ENCODE assay signal across 18 cellular contexts in genomic region chr19:49863254-49863934, GRCh38. TPM values are rescaled to one million over a fixed set of nuclear protein-coding genes. Genes with fewer than 3 reads are reported as not detected.
A peak's percentile ranks its signal among the peaks of the same experiment; 100 is the strongest.
DNase-seq lines count a peak whose midpoint lies in the region; ATAC-seq, FAIRE-seq and TF ChIP-seq lines count a peak whose summit lies in the region.
"Had no signal": no experiment of that assay in that cellular context is flagged by ENCODE, and none has a peak within 500 bp of the region (broad histone marks: within the 10 kb centered on the region; RNA-seq: fewer than 3 reads in every experiment).

No MANE protein-coding gene starts in this region.

- peaks cover 14% of the 10 kb centered on the region for H3K4me1 ChIP-seq in IMR-90 (ENCODE audit: control insufficient read depth, insufficient read depth, low read length)
- peaks cover 3% of the 10 kb centered on the region for H3K4me1 ChIP-seq in neural progenitor cell
- H3K4me1 ChIP-seq in SJCRH30, result peaks cover 7% of the 10 kb centered on the region; the same call in 1 of the 2 replicates

- H4K20me1 ChIP-seq in IMR-90 (ENCODE audit: insufficient read depth, low read length) (peaks cover 31% of the 10 kb centered on the region), neural progenitor cell (ENCODE audit: low read depth) (peaks cover 69% of the 10 kb centered on the region)

- H3K9me3 ChIP-seq in IMR-90 (ENCODE audit: control insufficient read depth, insufficient read depth, low read length) (no peaks in the 10 kb centered on the region), neural progenitor cell (ENCODE audit: low read depth) (no peaks in the 10 kb centered on the region), SJCRH30 (replicated peaks) (no peaks in the 10 kb centered on the region)

- H3K27me3 ChIP-seq in IMR-90 (ENCODE audit: control insufficient read depth, insufficient read depth, low read length), result no peaks in the 10 kb centered on the region
- H3K27me3 ChIP-seq in bronchial epithelial cell (ENCODE audit: control insufficient read depth, insufficient read depth, low read length), result no peaks in the 10 kb centered on the region
- H3K27me3 ChIP-seq in neural progenitor cell, result no peaks in the 10 kb centered on the region
- H3K27me3 ChIP-seq in SJCRH30, result no peaks in the 10 kb centered on the region
- H3K27me3 ChIP-seq: dorsolateral prefrontal cortex had no signal

- H3K56ac ChIP-seq in IMR-90 (ENCODE audit: extremely low read depth, insufficient read depth, low read length), result no peak overlapping the region

- POLR2A ChIA-PET in IMR-90 (lab: Charles Lee; ENCODE audit: unreplicated experiment), result no interaction called here

- H3K4me3 ChIP-seq in IMR-90 (ENCODE audit: insufficient read depth, low read depth, low read length) (no peak overlapping the region), bronchial epithelial cell (ENCODE audit: low read depth, low read length) (no peak overlapping the region), neural progenitor cell (no peak overlapping the region), SJCRH30 (no peak overlapping the region)
- H3K4me3 ChIP-seq: dorsolateral prefrontal cortex had no signal

- H2BK15ac ChIP-seq in IMR-90 (ENCODE audit: low read depth, low read length), result no peak overlapping the region

- DNase-seq in Calu3 (no peak), IMR-90 (no peak), bronchial epithelial cell (ENCODE audit: low read depth) (no peak), neural progenitor cell (ENCODE audit: low spot score) (no peak), SJCRH30 (no peak)
- no peak for DNase-seq in central memory CD4-positive, alpha-beta T cell
- no peak for DNase-seq in activated CD4-positive, CD25-positive, alpha-beta regulatory T cell treated with anti-CD3 and anti-CD28 coated beads, Interleukin-2, amount 50 U/mL, for 72 hours
- DNase-seq: activated CD8-positive, alpha-beta T cell treated with anti-CD3 and anti-CD28 coated beads, Interleukin-2, amount 10 ng/mL, durations not matched to agents 7 days and 5 days; activated T-cell treated with anti-CD3 and anti-CD28 coated beads, Interleukin-2, amount 50 U/mL, for 72 hours; foreskin melanocyte; NCI-H1436; NCI-H526 treated with DMSO at 0.1 percent for 48 hours; SHP77 treated with DMSO at 0.1 percent for 48 hours; stimulated activated CD4-positive, alpha-beta T cell treated with anti-CD3 and anti-CD28 coated beads, Interleukin-12 subunit alpha, Interleukin-12 subunit beta, amount 100 ng/mL, for 4 hours had no signal

- H3K4me2 ChIP-seq in IMR-90 (ENCODE audit: low read depth, low read length) (no peak overlapping the region), neural progenitor cell (no peak overlapping the region)

- H3K4me1 Mint-ChIP-seq in Calu3 (ENCODE audit: low read depth, unreplicated experiment) (peaks cover 38% of the 10 kb centered on the region), neural progenitor cell (peaks cover 48% of the 10 kb centered on the region)

- TF ChIP-seq RAD21 in IMR-90 (IDR thresholded peaks at IDR 0.05; ENCODE audit: low read length), result no peak

- no peak overlapping the region for H2AFZ ChIP-seq in IMR-90 (replicated peaks; ENCODE audit: low read length, poor library complexity)
- H2AFZ ChIP-seq in neural progenitor cell (replicated peaks), result no peak overlapping the region

- H3K27ac ChIP-seq in IMR-90 (ENCODE audit: insufficient read depth, low read length) (no peak overlapping the region), neural progenitor cell (no peak overlapping the region), SJCRH30 (no peak overlapping the region)

- FAIRE-seq in bronchial epithelial cell (lab: Jason Lieb, UNC), result peak; percentile 13
- FAIRE-seq: kidney had no signal

- H4K5ac ChIP-seq in IMR-90 (ENCODE audit: low read depth, low read length), result no peak overlapping the region

- H3K4me3 Mint-ChIP-seq in Calu3 (ENCODE audit: low read depth, unreplicated experiment) (no peak overlapping the region), neural progenitor cell (peak overlapping the region; percentile 6)
- H3K4me3 Mint-ChIP-seq: activated CD8-positive, alpha-beta T cell treated with anti-CD3 and anti-CD28 coated beads, Interleukin-2, amount 10 ng/mL, durations not matched to agents 7 days and 5 days; activated T-cell treated with anti-CD3 and anti-CD28 coated beads, Interleukin-2, amount 50 U/mL, for 72 hours had no signal

- H3K9ac ChIP-seq in IMR-90 (ENCODE audit: low read depth, low read length) (no peak overlapping the region), neural progenitor cell (no peak overlapping the region)

- no peak overlapping the region for H2BK20ac ChIP-seq in IMR-90 (ENCODE audit: low read depth, low read length)

- peaks cover 38% of the 10 kb centered on the region for H3K79me2 ChIP-seq in neural progenitor cell (ENCODE audit: low read depth)

- H3K18ac ChIP-seq in IMR-90 (ENCODE audit: low read depth, low read length), result no peak overlapping the region

- no peak overlapping the region for H3K4ac ChIP-seq in IMR-90 (ENCODE audit: low read depth, low read length)

- H2BK5ac ChIP-seq in IMR-90 (ENCODE audit: low read depth, low read length, poor library complexity, severe bottlenecking), result no peak overlapping the region

- intact Hi-C loops in Calu3 (cut with micrococcal nuclease; ENCODE audit: unreplicated experiment), result no loop called here
- intact Hi-C loops in IMR-90 (cut with micrococcal nuclease), result no loop called here

- BruUV-seq in Calu3 (replicated peaks; lab: Mats Ljungman, UMichigan) (no TSS peak), IMR-90 (replicated peaks; lab: Mats Ljungman, UMichigan) (no TSS peak)

- H2BK120ac ChIP-seq in IMR-90 (ENCODE audit: low read depth, low read length), result no peak overlapping the region

- dilution Hi-C loops in IMR-90 (cut with HindIII; ENCODE audit: low sequenced_read_pairs, unreplicated experiment), result no loop called here

- H3K27ac Mint-ChIP-seq in Calu3 (ENCODE audit: unreplicated experiment) (peak overlapping the region; percentile 47), neural progenitor cell (peak overlapping the region; percentile 76)
- H3K27ac Mint-ChIP-seq: activated CD8-positive, alpha-beta T cell treated with anti-CD3 and anti-CD28 coated beads, Interleukin-2, amount 10 ng/mL, durations not matched to agents 7 days and 5 days; activated T-cell treated with anti-CD3 and anti-CD28 coated beads, Interleukin-2, amount 50 U/mL, for 72 hours had no signal

- no peak for TF ChIP-seq CTCF in Calu3 (IDR thresholded peaks at IDR 0.05; ENCODE audit: unreplicated experiment)
- no peak for TF ChIP-seq CTCF in IMR-90 (conservative IDR thresholded peaks at IDR 0.05; ENCODE audit: low read depth, low read length)
- TF ChIP-seq CTCF in bronchial epithelial cell (IDR thresholded peaks at IDR 0.05; ENCODE audit: insufficient read depth, low read length, severe bottlenecking), result no peak
- no peak for TF ChIP-seq CTCF in neural progenitor cell (IDR thresholded peaks at IDR 0.05)

- H2AK5ac ChIP-seq in IMR-90 (ENCODE audit: low read depth, low read length), result no peak overlapping the region

- H3K36me3 ChIP-seq in IMR-90 (ENCODE audit: control insufficient read depth, insufficient read depth, low read length) (peaks cover 52% of the 10 kb centered on the region), bronchial epithelial cell (ENCODE audit: control insufficient read depth, insufficient read depth, low read length) (peaks cover 24% of the 10 kb centered on the region), neural progenitor cell (no peaks in the 10 kb centered on the region), SJCRH30 (peaks cover 43% of the 10 kb centered on the region)

- no peak overlapping the region for H3K23ac ChIP-seq in IMR-90 (ENCODE audit: low read depth, low read length)

- no peaks in the 10 kb centered on the region for H3K9me3 Mint-ChIP-seq in Calu3 (ENCODE audit: low read depth, unreplicated experiment)
- no peaks in the 10 kb centered on the region for H3K9me3 Mint-ChIP-seq in neural progenitor cell
- H3K9me3 Mint-ChIP-seq: activated T-cell treated with anti-CD3 and anti-CD28 coated beads, Interleukin-2, amount 50 U/mL, for 72 hours had no signal

- H3K9me1 ChIP-seq in IMR-90 (ENCODE audit: insufficient read depth, low read length), result peaks cover 10% of the 10 kb centered on the region

- in situ Hi-C loops in IMR-90 (cut with MboI; ENCODE audit: low sequenced_read_pairs), result no loop called here

- no peak for TF ChIP-seq POLR2A in IMR-90 (IDR thresholded peaks at IDR 0.05; ENCODE audit: low read depth, low read length)

- peaks cover 92% of the 10 kb centered on the region for H3F3A ChIP-seq in neural progenitor cell (ENCODE audit: low read depth)

- peaks cover 23 to 69% of the 10 kb centered on the region in 2 experiments for H3K79me1 ChIP-seq in IMR-90 (ENCODE audit: low read depth in 1 of 2, low read length in 2 of 2)

- H3K27me3 Mint-ChIP-seq in Calu3 (ENCODE audit: unreplicated experiment), result no peaks in the 10 kb centered on the region
- peaks cover 19% of the 10 kb centered on the region for H3K27me3 Mint-ChIP-seq in neural progenitor cell (ENCODE audit: insufficient read depth, low read depth)
- H3K27me3 Mint-ChIP-seq: naive thymus-derived CD8-positive, alpha-beta T cell had no signal

- H3K36me3 Mint-ChIP-seq in Calu3 (ENCODE audit: insufficient read depth, unreplicated experiment) (peaks cover 36% of the 10 kb centered on the region), neural progenitor cell (peaks cover 29% of the 10 kb centered on the region)

- 79% methylated on average over 2 of the region's 24 CpGs; no CpG with 5 or more reads in 1 of the 2 experiments for WGBS in IMR-90 (ENCODE audit: extremely low coverage in 2 of 2, insufficient read length in 1 of 2), 2 experiments

- no peak overlapping the region for H4K8ac ChIP-seq in IMR-90 (ENCODE audit: low read depth in 2 of 2, low read length in 2 of 2)

- CTCF ChIA-PET in Calu3 (lab: Charles Lee), result no interaction called here
- CTCF ChIA-PET in IMR-90 (lab: Yijun Ruan, JAX), result no interaction called here

- ATAC-seq in IMR-90 (ENCODE audit: low read depth), result no peak
- ATAC-seq: activated CD8-positive, alpha-beta T cell treated with anti-CD3 and anti-CD28 coated beads, Interleukin-2, amount 10 ng/mL, durations not matched to agents 7 days and 5 days; activated T-cell treated with anti-CD3 and anti-CD28 coated beads, Interleukin-2, amount 50 U/mL, for 72 hours; naive thymus-derived CD8-positive, alpha-beta T cell had no signal

- H2AK9ac ChIP-seq in IMR-90 (replicated peaks; ENCODE audit: low read depth, low read length, poor library complexity), result peak overlapping the region; percentile 7

- H3K14ac ChIP-seq in IMR-90 (replicated peaks; ENCODE audit: low read depth, low read length), result no peak overlapping the region

- no peak overlapping the region for H4K91ac ChIP-seq in IMR-90 (ENCODE audit: insufficient read depth, low read depth, low read length)

RNA-seq across cellular contexts. Expression of gene PNKP, which starts 4.0 kb away (rescaled TPM):
- total RNA-seq in Calu3 (2022), result 185 and 189 TPM in 2 replicates
- 10.6 and 14.2 TPM in 2 replicates for total RNA-seq in IMR-90 (2012; rRNA removed)
- polyA plus RNA-seq in IMR-90 (2012; rRNA removed), result 25.0 and 33.0 TPM in 2 replicates
- 16.7 and 18.1 TPM in 2 replicates for polyA plus RNA-seq in IMR-90 (2012; cell fraction: cytosol; rRNA removed)
- polyA plus RNA-seq in IMR-90 (2012; cell fraction: nucleus; rRNA removed; ENCODE audit: low replicate concordance), result 171 and 356 TPM in 2 replicates
- total RNA-seq in bronchial epithelial cell, result 26.8 and 37.9 TPM in 2 replicates
- total RNA-seq in neural progenitor cell (ENCODE audit: low replicate concordance), result 41.1 and 72.4 TPM in 2 replicates
- 24.2 and 40.6 TPM in 2 replicates for total RNA-seq in SJCRH30 (2014; rRNA removed; shearing (Covaris generic))

RNA-seq across cellular contexts. Expression of gene PTOV1, which starts 12.4 kb away (rescaled TPM):
- total RNA-seq in Calu3 (2022) (231 and 256 TPM in 2 replicates), IMR-90 (2012; rRNA removed) (34.4 and 36.1 TPM in 2 replicates), bronchial epithelial cell (20.5 and 23.6 TPM in 2 replicates), neural progenitor cell (ENCODE audit: low replicate concordance) (63.5 and 218 TPM in 2 replicates)
- 106 and 107 TPM in 2 replicates for polyA plus RNA-seq in IMR-90 (2012; rRNA removed)
- polyA plus RNA-seq in IMR-90 (2012; cell fraction: cytosol; rRNA removed), result 63.8 and 170 TPM in 2 replicates
- 249 and 529 TPM in 2 replicates for polyA plus RNA-seq in IMR-90 (2012; cell fraction: nucleus; rRNA removed; ENCODE audit: low replicate concordance)
- total RNA-seq in SJCRH30 (2014; rRNA removed; shearing (Covaris generic)), result 77.1 and 91.2 TPM in 2 replicates

RNA-seq across cellular contexts. Expression of gene AKT1S1, which starts 13.8 kb away (rescaled TPM):
- total RNA-seq in Calu3 (2022) (58.9 and 65.2 TPM in 2 replicates), IMR-90 (2012; rRNA removed) (3.6 and 5.0 TPM in 2 replicates), bronchial epithelial cell (3.7 and 7.4 TPM in 2 replicates), neural progenitor cell (ENCODE audit: low replicate concordance) (2.3 and 13.6 TPM in 2 replicates)
- 54.4 and 68.7 TPM in 2 replicates for polyA plus RNA-seq in IMR-90 (2012; rRNA removed)
- 58.5 and 76.0 TPM in 2 replicates for polyA plus RNA-seq in IMR-90 (2012; cell fraction: cytosol; rRNA removed)
- polyA plus RNA-seq in IMR-90 (2012; cell fraction: nucleus; rRNA removed; ENCODE audit: low replicate concordance), result 78.4 and 102 TPM in 2 replicates
- 21.7 and 25.2 TPM in 2 replicates for total RNA-seq in SJCRH30 (2014; rRNA removed; shearing (Covaris generic))

RNA-seq across cellular contexts. Expression of gene TBC1D17, which starts 14.1 kb away (rescaled TPM):
- total RNA-seq in Calu3 (2022) (54.7 and 56.9 TPM in 2 replicates), IMR-90 (2012; rRNA removed) (1.1 and 1.4 TPM in 2 replicates), bronchial epithelial cell (2.1 and 3.1 TPM in 2 replicates), neural progenitor cell (ENCODE audit: low replicate concordance) (10.4 and 15.9 TPM in 2 replicates)
- polyA plus RNA-seq in IMR-90 (2012; rRNA removed), result 26.8 and 27.8 TPM in 2 replicates
- 18.6 and 33.5 TPM in 2 replicates for polyA plus RNA-seq in IMR-90 (2012; cell fraction: cytosol; rRNA removed)
- 40.7 and 82.6 TPM in 2 replicates for polyA plus RNA-seq in IMR-90 (2012; cell fraction: nucleus; rRNA removed; ENCODE audit: low replicate concordance)
- 9.1 and 9.4 TPM in 2 replicates for total RNA-seq in SJCRH30 (2014; rRNA removed; shearing (Covaris generic))

RNA-seq across cellular contexts. Expression of gene IL4I1, which starts 33.3 kb away (rescaled TPM):
- total RNA-seq in Calu3 (2022) (8.2 and 10.7 TPM in 2 replicates), IMR-90 (2012; rRNA removed) (under 0.01 and 0.36 TPM in 2 replicates), bronchial epithelial cell (under 0.01 and 0.26 TPM in 2 replicates), neural progenitor cell (ENCODE audit: low replicate concordance) (0.56 TPM in 1 of 2 replicates, not detected in the other)
- polyA plus RNA-seq in IMR-90 (2012; rRNA removed), result 0.27 and 0.31 TPM in 2 replicates
- polyA plus RNA-seq in IMR-90 (2012; cell fraction: cytosol; rRNA removed), result 0.29 and 0.48 TPM in 2 replicates
- 0.24 and 0.60 TPM in 2 replicates for polyA plus RNA-seq in IMR-90 (2012; cell fraction: nucleus; rRNA removed; ENCODE audit: low replicate concordance)
- not detected in 2 replicates for total RNA-seq in SJCRH30 (2014; rRNA removed; shearing (Covaris generic))
- total RNA-seq: temporal lobe had no signal
